ENCODE assay signal across 40 cellular contexts in genomic region chr4:108787106-108787505, GRCh38. TPM values are rescaled to one million over a fixed set of nuclear protein-coding genes. Genes with fewer than 3 reads are reported as not detected.
"Had no signal": no experiment of that assay in that cellular context is flagged by ENCODE, and none has a peak within 500 bp of the region (broad histone marks: within the 10 kb centered on the region; RNA-seq: fewer than 3 reads in every experiment).

No MANE protein-coding gene starts in this region.

- H3K4me3 ChIP-seq: adrenal gland, ascending aorta, body of pancreas, breast epithelium, cardiac muscle cell had no signal

- H3K4me1 Mint-ChIP-seq: activated naive CD4-positive, alpha-beta T cell treated with anti-CD3 and anti-CD28 coated beads, Interleukin-2, amount 10 ng/mL, durations not matched to agents 7 days and 5 days; activated naive CD4-positive, alpha-beta T cell treated with anti-CD3 and anti-CD28 coated beads, Interleukin-2, amount 50 U/mL, for 24 hours; activated naive CD8-positive, alpha-beta T cell treated with anti-CD3 and anti-CD28 coated beads for 36 hours; activated naive CD8-positive, alpha-beta T cell treated with anti-CD3 and anti-CD28 coated beads, Interleukin-2, amount 10 ng/mL, durations not matched to agents 7 days and 5 days; activated naive CD8-positive, alpha-beta T cell treated with anti-CD3 and anti-CD28 coated beads, Interleukin-2, amount 50 U/mL, for 24 hours; activated T-helper 17 cell treated with anti-CD3 and anti-CD28 coated beads, Interleukin-2, amount 50 U/mL, for 72 hours; brain; central memory CD8-positive, alpha-beta T cell had no signal

- H3K9me3 ChIP-seq: adrenal gland, ascending aorta, body of pancreas, breast epithelium had no signal

- H3K36me3 ChIP-seq: adrenal gland, ascending aorta, brain microvascular endothelial cell, breast epithelium, cardiac muscle cell had no signal

- H3K9me3 Mint-ChIP-seq: activated naive CD4-positive, alpha-beta T cell treated with anti-CD3 and anti-CD28 coated beads for 36 hours; activated naive CD4-positive, alpha-beta T cell treated with anti-CD3 and anti-CD28 coated beads, Interleukin-2, amount 10 ng/mL, durations not matched to agents 7 days and 5 days; activated naive CD4-positive, alpha-beta T cell treated with anti-CD3 and anti-CD28 coated beads, Interleukin-2, amount 50 U/mL, for 24 hours; activated naive CD4-positive, alpha-beta T cell treated with anti-CD3 and anti-CD28 coated beads, Interleukin-2, amount 50 U/mL, for 72 hours; activated naive CD8-positive, alpha-beta T cell treated with anti-CD3 and anti-CD28 coated beads for 36 hours; activated naive CD8-positive, alpha-beta T cell treated with anti-CD3 and anti-CD28 coated beads, Interleukin-2, amount 10 ng/mL, durations not matched to agents 7 days and 5 days; activated naive CD8-positive, alpha-beta T cell treated with anti-CD3 and anti-CD28 coated beads, Interleukin-2, amount 50 U/mL, for 24 hours; activated T-cell treated with anti-CD3 and anti-CD28 coated beads, Interleukin-2, amount 50 U/mL, for 24 hours; activated T-cell treated with anti-CD3 and anti-CD28 coated beads, Interleukin-2, amount 50 U/mL, for 4 hours; activated T-cell treated with anti-CD3 and anti-CD28 coated beads, Interleukin-2, amount 50 U/mL, for 72 hours; activated T-helper 1 cell treated with anti-CD3 and anti-CD28 coated beads, Interleukin-12 subunit alpha, Interleukin-12 subunit beta, Interleukin-2, Interleukin-4 antibody, amounts not matched to agents 30 ng/mL and 10 ng/mL and 1 ng/mL, durations not matched to agents 14 hours and 24 hours and 36 hours; activated T-helper 17 cell treated with anti-CD3 and anti-CD28 coated beads, Interleukin-2, amount 50 U/mL, for 72 hours; activated T-helper 2 cell treated with anti-CD3 and anti-CD28 coated beads, Interferon-gamma antibody, Interleukin-2, Interleukin-4, amounts not matched to agents 10 μg/mL and 5 μg/mL and 100 μg/mL, durations not matched to agents 14 hours and 24 hours and 36 hours; brain; central memory CD8-positive, alpha-beta T cell had no signal

- H3K27ac Mint-ChIP-seq: activated naive CD4-positive, alpha-beta T cell treated with anti-CD3 and anti-CD28 coated beads for 36 hours; activated naive CD4-positive, alpha-beta T cell treated with anti-CD3 and anti-CD28 coated beads, Interleukin-2, amount 10 ng/mL, durations not matched to agents 7 days and 5 days; activated naive CD4-positive, alpha-beta T cell treated with anti-CD3 and anti-CD28 coated beads, Interleukin-2, amount 50 U/mL, for 24 hours; activated naive CD4-positive, alpha-beta T cell treated with anti-CD3 and anti-CD28 coated beads, Interleukin-2, amount 50 U/mL, for 72 hours; activated naive CD8-positive, alpha-beta T cell; activated naive CD8-positive, alpha-beta T cell treated with anti-CD3 and anti-CD28 coated beads for 36 hours; activated naive CD8-positive, alpha-beta T cell treated with anti-CD3 and anti-CD28 coated beads, Interleukin-2, amount 10 ng/mL, durations not matched to agents 7 days and 5 days; activated naive CD8-positive, alpha-beta T cell treated with anti-CD3 and anti-CD28 coated beads, Interleukin-2, amount 50 U/mL, for 24 hours; activated T-cell treated with anti-CD3 and anti-CD28 coated beads, Interleukin-2, amount 50 U/mL, for 24 hours; activated T-cell treated with anti-CD3 and anti-CD28 coated beads, Interleukin-2, amount 50 U/mL, for 72 hours; activated T-helper 1 cell treated with anti-CD3 and anti-CD28 coated beads, Interleukin-12 subunit alpha, Interleukin-12 subunit beta, Interleukin-2, Interleukin-4 antibody, amounts not matched to agents 30 ng/mL and 10 ng/mL and 1 ng/mL, durations not matched to agents 14 hours and 24 hours and 36 hours; activated T-helper 17 cell treated with anti-CD3 and anti-CD28 coated beads, Interleukin-2, amount 50 U/mL, for 72 hours; activated T-helper 2 cell treated with anti-CD3 and anti-CD28 coated beads, Interferon-gamma antibody, Interleukin-2, Interleukin-4, amounts not matched to agents 10 μg/mL and 5 μg/mL and 100 μg/mL, durations not matched to agents 14 hours and 24 hours and 36 hours; brain had no signal

- DNase-seq: activated effector memory CD4-positive, alpha-beta T cell treated with anti-CD3 and anti-CD28 coated beads, Interleukin-2, amount 50 U/mL, for 16 hours; activated effector memory CD4-positive, alpha-beta T cell treated with Interleukin-2 at 50 U/mL for 16 hours; activated naive CD4-positive, alpha-beta T cell; activated naive CD4-positive, alpha-beta T cell treated with anti-CD3 and anti-CD28 coated beads for 36 hours; activated naive CD4-positive, alpha-beta T cell treated with anti-CD3 and anti-CD28 coated beads, Interleukin-2, amount 10 ng/mL, durations not matched to agents 7 days and 5 days; activated naive CD4-positive, alpha-beta T cell treated with anti-CD3 and anti-CD28 coated beads, Interleukin-2, amount 50 U/mL, for 16 hours; activated naive CD4-positive, alpha-beta T cell treated with Interleukin-2 at 50 U/mL for 16 hours; activated naive CD8-positive, alpha-beta T cell treated with anti-CD3 and anti-CD28 coated beads for 36 hours; activated naive CD8-positive, alpha-beta T cell treated with anti-CD3 and anti-CD28 coated beads, Interleukin-2, amount 10 ng/mL, durations not matched to agents 7 days and 5 days; activated naive CD8-positive, alpha-beta T cell treated with anti-CD3 and anti-CD28 coated beads, Interleukin-2, amount 50 U/mL, for 24 hours; activated T-cell treated with anti-CD3 and anti-CD28 coated beads for 4 hours; activated T-cell treated with anti-CD3 and anti-CD28 coated beads, Interleukin-2, amount 50 U/mL, for 1 hour; activated T-cell treated with anti-CD3 and anti-CD28 coated beads, Interleukin-2, amount 50 U/mL, for 24 hours; activated T-cell treated with anti-CD3 and anti-CD28 coated beads, Interleukin-2, amount 50 U/mL, for 4 hours; activated T-cell treated with anti-CD3 and anti-CD28 coated beads, Interleukin-2, amount 50 U/mL, for 48 hours; activated T-cell treated with anti-CD3 and anti-CD28 coated beads, Interleukin-2, amount 50 U/mL, for 72 hours; adrenal gland; amniotic stem cell; amygdala; anterior cingulate cortex; aorta; body of pancreas; brain microvascular endothelial cell; caudate nucleus; central memory CD4-positive, alpha-beta T cell; cerebellar nuclear complex had no signal

- H3K36me3 Mint-ChIP-seq: activated naive CD4-positive, alpha-beta T cell treated with anti-CD3 and anti-CD28 coated beads, Interleukin-2, amount 10 ng/mL, durations not matched to agents 7 days and 5 days; activated naive CD4-positive, alpha-beta T cell treated with anti-CD3 and anti-CD28 coated beads, Interleukin-2, amount 50 U/mL, for 72 hours; activated naive CD8-positive, alpha-beta T cell; activated naive CD8-positive, alpha-beta T cell treated with anti-CD3 and anti-CD28 coated beads for 36 hours; activated naive CD8-positive, alpha-beta T cell treated with anti-CD3 and anti-CD28 coated beads, Interleukin-2, amount 10 ng/mL, durations not matched to agents 7 days and 5 days; brain had no signal

- H3K27ac ChIP-seq: adrenal gland, ascending aorta, body of pancreas, brain microvascular endothelial cell, breast epithelium, cardiac muscle cell had no signal

- ATAC-seq: activated naive CD4-positive, alpha-beta T cell treated with anti-CD3 and anti-CD28 coated beads, Interleukin-2, amount 50 U/mL, for 72 hours; activated naive CD8-positive, alpha-beta T cell treated with anti-CD3 and anti-CD28 coated beads, Interleukin-2, amount 50 U/mL, for 24 hours; activated T-cell treated with anti-CD3 and anti-CD28 coated beads, Interleukin-2, amount 50 U/mL, for 4 hours; activated T-cell treated with anti-CD3 and anti-CD28 coated beads, Interleukin-2, amount 50 U/mL, for 72 hours; activated T-helper 17 cell treated with anti-CD3 and anti-CD28 coated beads, Interleukin-2, amount 50 U/mL, for 72 hours; body of pancreas had no signal

- H3K27me3 ChIP-seq: adrenal gland, ascending aorta, body of pancreas, brain microvascular endothelial cell, breast epithelium, cardiac muscle cell had no signal

- H3K4me3 Mint-ChIP-seq: activated naive CD4-positive, alpha-beta T cell treated with anti-CD3 and anti-CD28 coated beads for 36 hours; activated naive CD4-positive, alpha-beta T cell treated with anti-CD3 and anti-CD28 coated beads, Interleukin-2, amount 10 ng/mL, durations not matched to agents 7 days and 5 days; activated naive CD4-positive, alpha-beta T cell treated with anti-CD3 and anti-CD28 coated beads, Interleukin-2, amount 50 U/mL, for 24 hours; activated naive CD8-positive, alpha-beta T cell; activated naive CD8-positive, alpha-beta T cell treated with anti-CD3 and anti-CD28 coated beads for 36 hours; activated naive CD8-positive, alpha-beta T cell treated with anti-CD3 and anti-CD28 coated beads, Interleukin-2, amount 10 ng/mL, durations not matched to agents 7 days and 5 days; activated naive CD8-positive, alpha-beta T cell treated with anti-CD3 and anti-CD28 coated beads, Interleukin-2, amount 50 U/mL, for 24 hours; activated T-cell treated with anti-CD3 and anti-CD28 coated beads, Interleukin-2, amount 50 U/mL, for 24 hours; activated T-cell treated with anti-CD3 and anti-CD28 coated beads, Interleukin-2, amount 50 U/mL, for 4 hours; activated T-cell treated with anti-CD3 and anti-CD28 coated beads, Interleukin-2, amount 50 U/mL, for 72 hours; activated T-helper 1 cell treated with anti-CD3 and anti-CD28 coated beads, Interleukin-12 subunit alpha, Interleukin-12 subunit beta, Interleukin-2, Interleukin-4 antibody, amounts not matched to agents 30 ng/mL and 10 ng/mL and 1 ng/mL, durations not matched to agents 14 hours and 24 hours and 36 hours; activated T-helper 17 cell treated with anti-CD3 and anti-CD28 coated beads, Interleukin-2, amount 50 U/mL, for 72 hours; brain; central memory CD8-positive, alpha-beta T cell had no signal

- FAIRE-seq: astrocyte had no signal

- H3K4me1 ChIP-seq: adrenal gland, ascending aorta, body of pancreas, breast epithelium had no signal

RNA-seq across cellular contexts. Expression of gene ETNPPL, which starts 24.3 kb away (rescaled TPM):
- total RNA-seq: activated naive CD4-positive, alpha-beta T cell treated with anti-CD3 and anti-CD28 coated beads for 36 hours; activated naive CD4-positive, alpha-beta T cell treated with anti-CD3 and anti-CD28 coated beads, Interleukin-2, amount 50 U/mL, for 72 hours; activated naive CD8-positive, alpha-beta T cell treated with anti-CD3 and anti-CD28 coated beads for 36 hours; activated naive CD8-positive, alpha-beta T cell treated with anti-CD3 and anti-CD28 coated beads, Interleukin-2, amount 10 ng/mL, durations not matched to agents 7 days and 5 days; activated T-cell treated with anti-CD3 and anti-CD28 coated beads, Interleukin-2, amount 50 U/mL, for 4 hours; activated T-cell treated with anti-CD3 and anti-CD28 coated beads, Interleukin-2, amount 50 U/mL, for 72 hours; activated T-helper 1 cell treated with anti-CD3 and anti-CD28 coated beads, Interleukin-12 subunit alpha, Interleukin-12 subunit beta, Interleukin-2, Interleukin-4 antibody, amounts not matched to agents 30 ng/mL and 10 ng/mL and 1 ng/mL, durations not matched to agents 14 hours and 24 hours and 36 hours; activated T-helper 17 cell treated with anti-CD3 and anti-CD28 coated beads, Interleukin-2, amount 50 U/mL, for 72 hours; activated T-helper 2 cell treated with anti-CD3 and anti-CD28 coated beads, Interferon-gamma antibody, Interleukin-2, Interleukin-4, amounts not matched to agents 10 μg/mL and 5 μg/mL and 100 μg/mL, durations not matched to agents 14 hours and 24 hours and 36 hours; aorta; ascending aorta; astrocyte; body of pancreas; breast epithelium; bronchial epithelial cell; chondrocyte had no signal
- polyA plus RNA-seq: aorta, cardiac muscle cell had no signal
